1 cellular context compared by ENCODE assay signal in genomic region chr9:128127990-128128835, GRCh38.
TF ChIP-seq lines count a peak whose summit lies in the region.

No MANE protein-coding gene starts in this region.

TF ChIP-seq in K562, 482 proteins besides CTCF, POLR2A, EP300 and RAD21 (continued from another document and continues in another):
- TF ChIP-seq, protein P1, sequence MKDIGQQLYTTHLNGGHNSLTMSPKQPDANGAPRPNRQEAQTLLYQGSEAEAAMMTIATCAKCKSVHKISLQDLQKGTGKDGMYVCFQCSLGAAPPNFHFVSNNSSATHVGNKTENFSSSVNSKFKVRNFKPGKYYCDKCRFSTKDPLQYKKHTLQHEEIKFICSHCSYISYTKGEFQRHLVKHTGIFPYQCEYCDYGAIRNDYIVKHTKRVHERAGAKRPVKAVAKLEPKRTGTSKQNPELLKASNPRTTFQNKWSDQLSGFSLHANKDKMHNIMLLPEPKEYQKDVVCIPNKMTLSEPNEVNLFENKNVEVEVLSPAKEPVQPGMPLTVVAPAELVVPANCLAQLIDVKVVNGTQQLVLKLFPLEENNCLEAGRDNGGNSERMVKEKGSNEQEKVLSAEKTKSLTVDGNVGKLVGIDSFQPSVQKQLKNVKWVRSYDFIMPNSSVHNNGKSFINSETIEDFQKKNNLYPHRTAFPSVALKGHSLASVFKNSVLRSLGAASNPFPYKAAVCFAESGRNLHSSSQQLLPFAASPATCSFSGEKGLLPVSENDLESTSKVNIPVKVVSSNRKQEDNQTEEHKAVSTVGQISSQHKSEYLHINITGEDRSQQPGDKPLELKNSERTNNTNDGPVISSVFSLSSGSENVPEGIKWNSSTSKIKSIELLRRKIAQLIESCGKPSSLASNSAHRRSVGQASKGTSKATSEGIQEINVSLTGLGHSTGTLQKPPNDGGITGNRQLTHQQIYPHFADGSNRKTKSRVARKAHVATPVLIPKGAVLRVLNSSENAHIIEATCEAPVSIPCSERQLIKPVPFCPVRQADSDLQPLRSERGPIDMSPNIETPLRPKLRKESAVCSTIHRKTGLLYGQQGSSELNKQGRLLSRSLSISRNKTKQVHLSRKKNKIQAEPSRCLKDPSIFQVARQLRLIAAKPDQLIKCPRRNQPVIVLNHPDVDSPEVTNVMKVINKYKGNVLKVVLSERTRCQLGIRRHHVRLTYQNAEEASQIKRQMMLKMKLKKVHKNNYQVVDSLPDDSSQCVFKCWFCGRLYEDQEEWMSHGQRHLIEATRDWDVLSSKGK (CRISPR knock-in tag; IDR thresholded peaks at IDR 0.05), result no peak
- no peak for TF ChIP-seq NCOR1 (IDR thresholded peaks at IDR 0.05)
- TF ChIP-seq ZKSCAN1 (IDR thresholded peaks at IDR 0.05; ENCODE audit: low read depth, low read length), result no peak
- TF ChIP-seq SIX5 (IDR thresholded peaks at IDR 0.05; ENCODE audit: borderline replicate concordance in 1 of 2, insufficient read depth in 1 of 2, low read depth in 1 of 2, low read length in 2 of 2), result no peak
- no peak for TF ChIP-seq KAT8 (IDR thresholded peaks at IDR 0.05; ENCODE audit: low read depth)
- no peak for TF ChIP-seq SRSF3 (IDR thresholded peaks at IDR 0.05; ENCODE audit: insufficient read depth, low read length)
- TF ChIP-seq MLX (CRISPR knock-in tag; conservative IDR thresholded peaks at IDR 0.05), result no peak
- TF ChIP-seq USF1 (CRISPR knock-in tag; IDR thresholded peaks at IDR 0.05), result peak; percentile 88
- TF ChIP-seq EHMT2 (IDR thresholded peaks at IDR 0.05), result no peak
- peak; percentile 59 for TF ChIP-seq HCFC1 (IDR thresholded peaks at IDR 0.05; ENCODE audit: low read depth, low read length)
- no peak for TF ChIP-seq RFX5 (IDR thresholded peaks at IDR 0.05; ENCODE audit: low read depth, low read length)
- TF ChIP-seq ID3 (CRISPR knock-in tag; IDR thresholded peaks at IDR 0.05), result no peak
- no peak for TF ChIP-seq ID3 (tag; IDR thresholded peaks at IDR 0.05)
- no peak for TF ChIP-seq MYBL2 (IDR thresholded peaks at IDR 0.05; ENCODE audit: low read depth)
- TF ChIP-seq MYBL2 (CRISPR knock-in tag; IDR thresholded peaks at IDR 0.05; ENCODE audit: borderline replicate concordance), result no peak
- no peak for TF ChIP-seq SMARCB1 (IDR thresholded peaks at IDR 0.05; ENCODE audit: insufficient read length, low read depth)
- TF ChIP-seq MIER1 (IDR thresholded peaks at IDR 0.05; ENCODE audit: low read depth), result no peak
- no peak for TF ChIP-seq NR3C1 (CRISPR knock-in tag; IDR thresholded peaks at IDR 0.05)
- no peak for TF ChIP-seq BRCA1 (IDR thresholded peaks at IDR 0.05)
- TF ChIP-seq BRCA1 (CRISPR knock-in tag; IDR thresholded peaks at IDR 0.05), result no peak
- TF ChIP-seq U2AF2 (optimal IDR thresholded peaks at IDR 0.05; ENCODE audit: low read depth, low read length), result no peak
- TF ChIP-seq, protein P2, sequence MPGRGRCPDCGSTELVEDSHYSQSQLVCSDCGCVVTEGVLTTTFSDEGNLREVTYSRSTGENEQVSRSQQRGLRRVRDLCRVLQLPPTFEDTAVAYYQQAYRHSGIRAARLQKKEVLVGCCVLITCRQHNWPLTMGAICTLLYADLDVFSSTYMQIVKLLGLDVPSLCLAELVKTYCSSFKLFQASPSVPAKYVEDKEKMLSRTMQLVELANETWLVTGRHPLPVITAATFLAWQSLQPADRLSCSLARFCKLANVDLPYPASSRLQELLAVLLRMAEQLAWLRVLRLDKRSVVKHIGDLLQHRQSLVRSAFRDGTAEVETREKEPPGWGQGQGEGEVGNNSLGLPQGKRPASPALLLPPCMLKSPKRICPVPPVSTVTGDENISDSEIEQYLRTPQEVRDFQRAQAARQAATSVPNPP (IDR thresholded peaks at IDR 0.05; ENCODE audit: borderline replicate concordance, insufficient read depth, insufficient read length), result no peak
- TF ChIP-seq MTA1 (IDR thresholded peaks at IDR 0.05; ENCODE audit: borderline replicate concordance), result peak; percentile 27; the same call in 1 of the 2 replicates
- no peak for TF ChIP-seq THAP7 (CRISPR knock-in tag; IDR thresholded peaks at IDR 0.05)
- no peak for TF ChIP-seq ZNF57 (CRISPR knock-in tag; IDR thresholded peaks at IDR 0.05)
- TF ChIP-seq MXI1 (IDR thresholded peaks at IDR 0.05; ENCODE audit: low read depth, low read length), result peak; percentile 72; the same call in 1 of the 2 replicates
- no peak for TF ChIP-seq CBFB (CRISPR knock-in tag; IDR thresholded peaks at IDR 0.05)
- TF ChIP-seq RBM15 (IDR thresholded peaks at IDR 0.05; ENCODE audit: insufficient read depth, low read length), result no peak
- TF ChIP-seq DDX20 (tag; IDR thresholded peaks at IDR 0.05; ENCODE audit: low read depth), result no peak
- TF ChIP-seq TGIF2 (CRISPR knock-in tag; IDR thresholded peaks at IDR 0.05), result no peak
- TF ChIP-seq RBM25 (IDR thresholded peaks at IDR 0.05; ENCODE audit: low read depth, low read length, severe bottlenecking), result no peak
- no peak for TF ChIP-seq CSDE1 (IDR thresholded peaks at IDR 0.05)
- TF ChIP-seq ZC3H11A (IDR thresholded peaks at IDR 0.05; ENCODE audit: low read depth, low read length), result no peak
- TF ChIP-seq PHF8 (IDR thresholded peaks at IDR 0.05; ENCODE audit: borderline replicate concordance, low read length), result peak; percentile 58
- TF ChIP-seq DPF2 (IDR thresholded peaks at IDR 0.05), result no peak
- no peak for TF ChIP-seq CBFA2T3 (IDR thresholded peaks at IDR 0.05)
- TF ChIP-seq BDP1 (IDR thresholded peaks at IDR 0.05; ENCODE audit: insufficient read depth, insufficient read length), result no peak
- TF ChIP-seq MECOM (CRISPR knock-in tag; IDR thresholded peaks at IDR 0.05), result no peak
- TF ChIP-seq DACH1 (IDR thresholded peaks at IDR 0.05; ENCODE audit: partially characterized antibody), result peak; percentile 86
- TF ChIP-seq RAD51 (IDR thresholded peaks at IDR 0.05; ENCODE audit: borderline replicate concordance, low read depth), result peak; percentile 90
- TF ChIP-seq, protein P3, sequence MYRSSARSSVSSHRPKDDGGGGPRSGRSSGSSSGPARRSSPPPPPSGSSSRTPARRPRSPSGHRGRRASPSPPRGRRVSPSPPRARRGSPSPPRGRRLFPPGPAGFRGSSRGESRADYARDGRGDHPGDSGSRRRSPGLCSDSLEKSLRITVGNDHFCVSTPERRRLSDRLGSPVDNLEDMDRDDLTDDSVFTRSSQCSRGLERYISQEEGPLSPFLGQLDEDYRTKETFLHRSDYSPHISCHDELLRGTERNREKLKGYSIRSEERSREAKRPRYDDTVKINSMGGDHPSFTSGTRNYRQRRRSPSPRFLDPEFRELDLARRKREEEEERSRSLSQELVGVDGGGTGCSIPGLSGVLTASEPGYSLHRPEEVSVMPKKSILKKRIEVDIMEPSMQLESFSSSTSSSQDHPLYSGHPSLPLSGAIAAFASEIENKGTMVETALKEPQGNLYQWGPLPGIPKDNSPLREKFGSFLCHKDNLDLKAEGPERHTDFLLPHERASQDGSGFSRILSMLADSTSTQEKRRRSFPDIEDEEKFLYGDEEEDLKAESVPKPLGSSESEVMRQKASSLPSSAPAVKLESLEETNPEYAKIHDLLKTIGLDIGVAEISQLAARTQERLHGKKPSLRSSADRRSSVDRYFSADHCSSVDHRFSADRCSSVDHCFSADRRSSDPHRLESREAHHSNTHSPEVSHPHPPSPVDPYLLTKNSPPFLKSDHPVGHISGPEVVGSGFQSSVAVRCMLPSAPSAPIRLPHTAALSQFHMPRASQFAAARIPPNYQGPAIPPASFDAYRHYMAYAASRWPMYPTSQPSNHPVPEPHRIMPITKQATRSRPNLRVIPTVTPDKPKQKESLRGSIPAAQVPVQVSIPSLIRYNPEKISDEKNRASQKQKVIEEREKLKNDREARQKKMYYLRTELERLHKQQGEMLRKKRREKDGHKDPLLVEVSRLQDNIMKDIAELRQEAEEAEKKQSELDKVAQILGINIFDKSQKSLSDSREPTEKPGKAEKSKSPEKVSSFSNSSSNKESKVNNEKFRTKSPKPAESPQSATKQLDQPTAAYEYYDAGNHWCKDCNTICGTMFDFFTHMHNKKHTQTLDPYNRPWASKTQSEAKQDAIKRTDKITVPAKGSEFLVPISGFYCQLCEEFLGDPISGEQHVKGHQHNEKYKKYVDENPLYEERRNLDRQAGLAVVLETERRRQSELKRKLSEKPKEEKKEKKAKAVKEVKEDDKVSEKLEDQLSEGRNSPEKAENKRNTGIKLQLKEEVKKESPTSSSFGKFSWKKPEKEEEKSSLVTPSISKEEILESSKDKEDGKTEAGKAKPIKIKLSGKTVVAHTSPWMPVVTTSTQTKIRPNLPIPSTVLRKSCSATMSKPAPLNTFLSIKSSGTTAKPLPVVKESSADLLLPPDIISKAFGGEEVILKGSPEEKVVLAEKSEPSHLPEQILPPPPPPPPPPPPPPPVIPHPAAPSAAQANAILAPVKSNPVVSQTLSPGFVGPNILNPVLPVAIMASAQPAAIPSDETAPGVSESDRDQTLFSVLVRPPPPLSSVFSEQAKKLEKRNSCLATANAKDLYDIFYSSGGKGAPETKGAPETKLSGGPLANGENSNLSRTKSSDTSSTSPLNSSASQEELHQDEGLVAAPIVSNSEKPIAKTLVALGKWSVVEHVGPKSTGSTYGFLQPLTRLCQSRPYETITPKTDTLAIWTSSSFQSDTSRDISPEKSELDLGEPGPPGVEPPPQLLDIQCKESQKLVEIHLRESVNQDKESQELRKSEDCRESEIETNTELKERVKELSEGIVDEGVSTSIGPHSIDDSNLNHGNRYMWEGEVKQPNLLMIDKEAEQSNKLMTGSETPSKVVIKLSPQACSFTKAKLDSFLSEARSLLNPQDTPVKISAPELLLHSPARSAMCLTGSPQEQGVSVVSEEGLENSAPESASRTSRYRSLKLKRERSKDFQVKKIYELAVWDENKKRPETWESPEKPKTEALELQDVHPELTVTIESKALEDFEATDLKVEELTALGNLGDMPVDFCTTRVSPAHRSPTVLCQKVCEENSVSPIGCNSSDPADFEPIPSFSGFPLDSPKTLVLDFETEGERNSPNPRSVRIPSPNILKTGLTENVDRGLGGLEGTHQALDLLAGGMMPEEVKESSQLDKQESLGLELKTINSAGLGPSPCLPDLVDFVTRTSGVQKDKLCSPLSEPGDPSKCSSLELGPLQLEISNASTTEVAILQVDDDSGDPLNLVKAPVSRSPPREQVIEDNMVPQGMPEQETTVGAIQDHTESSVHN (IDR thresholded peaks at IDR 0.05; ENCODE audit: borderline replicate concordance in 1 of 2, low read depth in 1 of 2), result no peak
- peak; percentile 95 for TF ChIP-seq EP400 (IDR thresholded peaks at IDR 0.05)
- no peak for TF ChIP-seq KDM4B (IDR thresholded peaks at IDR 0.05; ENCODE audit: borderline replicate concordance in 2 of 2, low read depth in 1 of 2)
- TF ChIP-seq SP2 (IDR thresholded peaks at IDR 0.05; ENCODE audit: extremely low read depth, low read depth, low read length, poor library complexity, severe bottlenecking), result no peak
- TF ChIP-seq ZNF764 (CRISPR knock-in tag; IDR thresholded peaks at IDR 0.05; ENCODE audit: low read depth), result no peak
- TF ChIP-seq FIP1L1 (IDR thresholded peaks at IDR 0.05; ENCODE audit: low read depth, low read length, poor library complexity, severe bottlenecking), result peak; percentile 73
- TF ChIP-seq PRDM10 (IDR thresholded peaks at IDR 0.05; ENCODE audit: partially characterized antibody), result no peak
